ENCODE assay signal across 27 cellular contexts in the genomic region with DNA sequence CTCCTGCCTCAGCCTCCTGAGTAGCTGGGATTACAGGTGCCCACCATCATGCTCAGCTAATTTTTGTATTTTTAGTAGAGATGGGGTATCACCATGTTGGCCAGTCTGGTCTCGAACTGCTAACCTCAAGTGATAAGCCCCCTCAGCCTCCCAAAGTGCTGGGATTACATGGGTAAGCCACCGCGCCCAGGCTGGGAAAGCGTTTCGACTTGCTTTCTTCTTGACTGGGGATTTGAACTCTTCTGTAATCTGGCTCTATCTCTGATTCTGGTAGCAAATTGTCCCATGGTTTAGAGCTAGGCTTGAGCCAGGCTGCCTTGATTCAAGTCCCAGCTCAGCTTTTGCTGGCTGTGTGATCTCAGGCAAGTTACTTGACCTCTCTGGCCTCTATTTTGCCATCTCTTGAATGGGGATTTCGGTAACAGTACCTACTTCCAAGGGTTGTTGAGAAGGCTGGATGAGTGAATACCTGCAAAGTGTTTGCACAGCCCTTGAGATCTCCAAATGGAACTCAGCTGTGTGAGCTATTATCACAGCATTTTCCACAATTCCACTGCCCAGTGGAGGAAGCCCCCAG.
"Had no signal": no experiment of that assay in that cellular context is flagged by ENCODE, and none has a peak within 500 bp of the region (broad histone marks: within the 10 kb centered on the region; RNA-seq: fewer than 3 reads in every experiment).

No MANE protein-coding gene starts in this region.

- H3K9me3 Mint-ChIP-seq: activated B cell treated with CpG ODN at 0.5 μM for 24 hours; activated CD4-positive, alpha-beta T cell treated with anti-CD3 and anti-CD28 coated beads, Interleukin-2, amount 10 ng/mL, durations not matched to agents 24 days and 14 days; activated naive CD4-positive, alpha-beta T cell treated with anti-CD3 and anti-CD28 coated beads for 36 hours; activated T-cell treated with anti-CD3 and anti-CD28 coated beads, Interleukin-2, amount 50 U/mL, for 4 hours; T-cell had no signal

- H3K27ac Mint-ChIP-seq: activated B cell treated with CpG ODN at 0.5 μM for 24 hours; activated CD4-positive, alpha-beta T cell treated with anti-CD3 and anti-CD28 coated beads, Interleukin-2, amount 10 ng/mL, durations not matched to agents 24 days and 14 days; activated naive CD4-positive, alpha-beta T cell treated with anti-CD3 and anti-CD28 coated beads for 36 hours; activated naive CD8-positive, alpha-beta T cell; T-cell had no signal

- H3K27ac ChIP-seq: brain microvascular endothelial cell, cardiac muscle cell had no signal

- ATAC-seq: activated T-cell treated with anti-CD3 and anti-CD28 coated beads, Interleukin-2, amount 50 U/mL, for 4 hours; T-cell had no signal

- H3K4me3 Mint-ChIP-seq: activated B cell treated with CpG ODN at 0.5 μM for 24 hours; activated CD4-positive, alpha-beta T cell treated with anti-CD3 and anti-CD28 coated beads, Interleukin-2, amount 10 ng/mL, durations not matched to agents 24 days and 14 days; activated naive CD4-positive, alpha-beta T cell treated with anti-CD3 and anti-CD28 coated beads for 36 hours; activated naive CD8-positive, alpha-beta T cell; activated T-cell treated with anti-CD3 and anti-CD28 coated beads, Interleukin-2, amount 50 U/mL, for 4 hours; T-cell had no signal

- H3K27me3 ChIP-seq: brain microvascular endothelial cell, cardiac muscle cell had no signal

- DNase-seq: activated B cell treated with CpG ODN at 0.5 μM for 24 hours; activated CD4-positive, alpha-beta T cell treated with anti-CD3 and anti-CD28 coated beads for 1 hour; activated CD4-positive, alpha-beta T cell treated with anti-CD3 and anti-CD28 coated beads, Interleukin-2, amount 10 ng/mL, durations not matched to agents 24 days and 14 days; activated CD4-positive, alpha-beta T cell treated with anti-CD3 and anti-CD28 coated beads, Interleukin-2, amount 50 U/mL, for 48 hours; activated effector memory CD4-positive, alpha-beta T cell treated with anti-CD3 and anti-CD28 coated beads, Interleukin-2, amount 50 U/mL, for 16 hours; activated naive CD4-positive, alpha-beta T cell treated with anti-CD3 and anti-CD28 coated beads for 36 hours; activated T-cell treated with anti-CD3 and anti-CD28 coated beads, Interleukin-2, amount 50 U/mL, for 4 hours; amygdala; brain microvascular endothelial cell; cerebellar nuclear complex; Kasumi-1; KBM-7; NCI-H1105 treated with DMSO at 0.1 percent for 48 hours; NCI-H1436 treated with DMSO at 0.1 percent for 48 hours; NCI-H2029; NCI-H2107; NCI-H2171 treated with DMSO at 0.1 percent for 48 hours; NCI-H345; NCI-H510A; NCI-H526 treated with DMSO at 0.1 percent for 48 hours; NCI-H82; SIG-M5; T-cell; T-helper 2 cell; T1000 had no signal

- H3K36me3 Mint-ChIP-seq: activated naive CD8-positive, alpha-beta T cell; T-cell had no signal

- H3K27me3 Mint-ChIP-seq: activated B cell treated with CpG ODN at 0.5 μM for 24 hours; activated naive CD8-positive, alpha-beta T cell had no signal
